ENCODE assay signal across 28 cellular contexts in the genomic region with DNA sequence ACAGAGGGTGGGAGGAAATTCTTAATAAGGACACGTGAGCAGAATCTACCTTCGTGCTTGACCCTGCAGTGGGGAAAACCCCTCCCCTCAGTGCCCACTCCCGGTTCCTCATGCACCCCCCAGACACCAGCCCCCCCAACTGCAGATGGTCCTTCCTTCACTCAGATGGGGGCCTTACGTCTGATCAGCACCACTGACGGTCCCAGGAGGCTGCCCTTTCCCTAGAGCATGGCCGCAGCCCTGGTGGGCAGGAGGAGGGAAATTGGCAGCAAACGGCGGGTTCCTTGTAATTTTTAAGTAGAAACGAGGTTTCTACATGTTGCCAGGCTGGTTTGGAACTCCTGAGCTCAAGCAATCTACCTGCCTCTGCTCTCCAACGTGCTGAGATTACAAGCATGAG.
"Had no signal": no experiment of that assay in that cellular context is flagged by ENCODE, and none has a peak within 500 bp of the region (broad histone marks: within the 10 kb centered on the region; RNA-seq: fewer than 3 reads in every experiment).

No MANE protein-coding gene starts in this region.

- H3K27me3 ChIP-seq: adrenal gland, body of pancreas had no signal

- H3K36me3 ChIP-seq: adrenal gland, esophagus squamous epithelium, gastroesophageal sphincter had no signal

- ATAC-seq: activated CD4-positive, alpha-beta T cell treated with anti-CD3 and anti-CD28 coated beads for 36 hours; activated CD8-positive, alpha-beta memory T cell treated with anti-CD3 and anti-CD28 coated beads, Interleukin-2, amount 10 ng/mL, durations not matched to agents 7 days and 5 days; activated CD8-positive, alpha-beta T cell treated with anti-CD3 and anti-CD28 coated beads, Interleukin-2, amount 10 ng/mL, durations not matched to agents 7 days and 5 days; activated naive CD8-positive, alpha-beta T cell treated with anti-CD3 and anti-CD28 coated beads, Interleukin-2, amount 50 U/mL, for 24 hours; body of pancreas; effector memory CD8-positive, alpha-beta T cell; gastroesophageal sphincter had no signal

- DNase-seq: activated CD4-positive, alpha-beta memory T cell treated with anti-CD3 and anti-CD28 coated beads for 36 hours; activated CD4-positive, alpha-beta T cell treated with anti-CD3 and anti-CD28 coated beads for 36 hours; activated CD4-positive, alpha-beta T cell treated with anti-CD3 and anti-CD28 coated beads, Interleukin-2, amount 10 ng/mL, durations not matched to agents 24 days and 14 days; activated CD4-positive, CD25-positive, alpha-beta regulatory T cell; activated CD4-positive, CD25-positive, alpha-beta regulatory T cell treated with anti-CD3 and anti-CD28 coated beads, Interleukin-2, amount 50 U/mL, for 72 hours; activated CD8-positive, alpha-beta memory T cell treated with anti-CD3 and anti-CD28 coated beads, Interleukin-2, amount 10 ng/mL, durations not matched to agents 7 days and 5 days; activated CD8-positive, alpha-beta memory T cell treated with anti-CD3 and anti-CD28 coated beads, Interleukin-2, amount 50 U/mL, for 4 hours; activated CD8-positive, alpha-beta T cell treated with anti-CD3 and anti-CD28 coated beads, Interleukin-2, amount 10 ng/mL, durations not matched to agents 7 days and 5 days; activated effector memory CD4-positive, alpha-beta T cell treated with anti-CD3 and anti-CD28 coated beads, Interleukin-2, amount 50 U/mL, for 16 hours; activated naive CD4-positive, alpha-beta T cell treated with anti-CD3 and anti-CD28 coated beads for 36 hours; activated naive CD8-positive, alpha-beta T cell treated with anti-CD3 and anti-CD28 coated beads for 36 hours; activated naive CD8-positive, alpha-beta T cell treated with anti-CD3 and anti-CD28 coated beads, Interleukin-2, amount 50 U/mL, for 24 hours; activated T-cell treated with anti-CD3 and anti-CD28 coated beads, Interleukin-2, amount 50 U/mL, for 1 hour; activated T-cell treated with anti-CD3 and anti-CD28 coated beads, Interleukin-2, amount 50 U/mL, for 48 hours; amygdala; aorta; body of pancreas; caudate nucleus; cortex of kidney; dermis blood vessel endothelial cell; effector CD4-positive, alpha-beta T cell; effector memory CD8-positive, alpha-beta T cell; erythroblast; esophagus squamous epithelium; foreskin melanocyte; T-helper 2 cell had no signal

- H3K9me3 ChIP-seq: adrenal gland, body of pancreas had no signal

- H3K27ac ChIP-seq: adrenal gland, body of pancreas, esophagus squamous epithelium, gastroesophageal sphincter had no signal

- H3K4me1 ChIP-seq: adrenal gland, body of pancreas, esophagus squamous epithelium, gastroesophageal sphincter had no signal

- H3K4me3 ChIP-seq: adrenal gland, body of pancreas, esophagus squamous epithelium, gastroesophageal sphincter had no signal
